ENCODE assay signal across 11 cellular contexts in the genomic region with DNA sequence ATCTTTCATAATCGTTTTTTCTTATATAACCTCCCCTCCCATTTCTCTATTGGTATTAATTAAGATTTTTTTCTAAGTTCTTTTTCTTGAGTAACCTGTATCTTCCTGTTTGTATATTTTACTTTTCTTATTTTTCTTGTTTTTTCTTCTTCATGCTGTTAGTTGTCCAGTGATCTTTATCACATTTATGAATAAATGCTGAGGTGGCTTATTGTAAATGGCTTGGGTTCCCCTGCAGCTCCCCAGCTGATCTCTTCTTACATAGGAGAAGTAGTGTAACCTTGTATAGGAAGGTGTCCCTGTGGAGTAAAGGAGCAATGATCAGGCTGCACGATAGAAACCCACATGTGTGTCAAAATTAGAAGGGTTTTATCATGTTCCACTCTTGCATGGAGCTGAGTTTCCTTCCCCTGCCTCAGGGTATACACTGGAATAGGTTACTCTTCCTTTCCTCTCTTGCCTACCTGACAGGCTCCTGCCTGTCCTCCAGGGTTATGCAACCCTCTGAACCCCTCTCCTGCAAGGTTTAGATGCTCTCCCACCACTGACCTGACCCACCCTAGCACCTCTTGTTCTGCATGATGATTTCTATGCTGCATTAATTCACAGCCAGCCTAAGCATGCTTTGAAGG.
DNase-seq lines count a peak whose midpoint lies in the region; ATAC-seq, FAIRE-seq and TF ChIP-seq lines count a peak whose summit lies in the region.
"Had no signal": no experiment of that assay in that cellular context is flagged by ENCODE, and none has a peak within 500 bp of the region (broad histone marks: within the 10 kb centered on the region; RNA-seq: fewer than 3 reads in every experiment).

No MANE protein-coding gene starts in this region.

- no peak overlapping the region for H3K9ac ChIP-seq in keratinocyte (ENCODE audit: control insufficient read depth, extremely low read depth, insufficient read depth, low read length)
- H3K9ac ChIP-seq: parathyroid adenoma had no signal

- no peak overlapping the region for H2AFZ ChIP-seq in keratinocyte (ENCODE audit: control insufficient read depth, low read length)
- H2AFZ ChIP-seq: parathyroid adenoma had no signal

- peaks cover 14% of the 10 kb centered on the region for H3K79me2 ChIP-seq in keratinocyte (ENCODE audit: control insufficient read depth, insufficient read depth, low read length)
- H3K79me2 ChIP-seq: parathyroid adenoma had no signal

- H3K9me1 ChIP-seq in keratinocyte (ENCODE audit: control insufficient read depth, extremely low read depth, insufficient read depth, low read length): no peaks in the 10 kb centered on the region

- H3K4me2 ChIP-seq in keratinocyte (ENCODE audit: control insufficient read depth, extremely low read depth, insufficient read depth, low read depth, low read length): peak overlapping the region; percentile 45

- H3K4me1 ChIP-seq in keratinocyte (ENCODE audit: control insufficient read depth, extremely low read depth, insufficient read depth, low read length) (peaks cover 13% of the 10 kb centered on the region), left ventricle myocardium inferior (no peaks in the 10 kb centered on the region)
- H3K4me1 ChIP-seq: parathyroid adenoma had no signal

- TF ChIP-seq CTCF in keratinocyte (optimal IDR thresholded peaks at IDR 0.05 in 1 of 3, IDR thresholded peaks at IDR 0.05 in 1 of 3, conservative IDR thresholded peaks at IDR 0.05 in 1 of 3; ENCODE audit: extremely low read depth in 1 of 3, insufficient read depth in 2 of 3, low read length in 3 of 3) (no peak), left ventricle myocardium inferior (IDR thresholded peaks at IDR 0.05; ENCODE audit: borderline replicate concordance) (no peak)

- ATAC-seq in GM18868 (IDR thresholded peaks at IDR 0.05; ENCODE audit: unreplicated experiment) (peak; percentile 11), GM21529 (IDR thresholded peaks at IDR 0.05; ENCODE audit: unreplicated experiment) (peak; percentile 26)

- intact Hi-C loops in left ventricle myocardium inferior (cut with micrococcal nuclease): no loop called here

- DNase-seq in HTR-8/SVneo (ENCODE audit: insufficient read length, low spot score) (no peak), keratinocyte (ENCODE audit: low read depth, low spot score) (no peak), HT-29 (ENCODE audit: low spot score) (no peak), left ventricle myocardium inferior (no peak), globus pallidus (ENCODE audit: low spot score) (no peak)
- DNase-seq: activated CD4-positive, alpha-beta T cell treated with anti-CD3 and anti-CD28 coated beads, Interleukin-2, amount 50 U/mL, for 1 hour; DMS53; stomach had no signal

- dilution Hi-C loops in keratinocyte (cut with MboI; ENCODE audit: extremely low pct_ligation_motif_present, low sequenced_read_pairs): no loop called here

- H3K27ac ChIP-seq in keratinocyte (ENCODE audit: control insufficient read depth, insufficient read depth, low read length) (no peak overlapping the region), left ventricle myocardium inferior (replicated peaks) (no peak overlapping the region)
- H3K27ac ChIP-seq: parathyroid adenoma, stomach had no signal

- H4K20me1 ChIP-seq in keratinocyte (ENCODE audit: control insufficient read depth, extremely low read depth, insufficient read depth, low read length): no peaks in the 10 kb centered on the region

- no peaks in the 10 kb centered on the region for H3K9me3 ChIP-seq in keratinocyte (ENCODE audit: control insufficient read depth, low read depth, low read length)
- H3K9me3 ChIP-seq in left ventricle myocardium inferior (replicated peaks): peaks cover 26% of the 10 kb centered on the region

- no peaks in the 10 kb centered on the region for H3K27me3 ChIP-seq in keratinocyte (ENCODE audit: control insufficient read depth, extremely low read depth, insufficient read depth, low read length)
- H3K27me3 ChIP-seq in left ventricle myocardium inferior (ENCODE audit: low read depth): no peaks in the 10 kb centered on the region
- H3K27me3 ChIP-seq: stomach had no signal

- H3K4me3 ChIP-seq in keratinocyte (ENCODE audit: control insufficient read depth in 2 of 3, extremely low read depth in 1 of 3, insufficient read depth in 2 of 3, low read depth in 1 of 3, low read length in 3 of 3): peak overlapping the region in 1 of 3 experiments; percentile 19
- no peak overlapping the region for H3K4me3 ChIP-seq in left ventricle myocardium inferior
- H3K4me3 ChIP-seq: stomach had no signal

- peak; percentile 62 for FAIRE-seq in HTR-8/SVneo (lab: Jason Lieb, UNC)
- FAIRE-seq in keratinocyte (lab: Jason Lieb, UNC): peak; percentile 94

- no peaks in the 10 kb centered on the region for H3K36me3 ChIP-seq in keratinocyte (ENCODE audit: control insufficient read depth in 2 of 2, extremely low read depth in 1 of 2, insufficient read depth in 2 of 2, low read length in 2 of 2)
- H3K36me3 ChIP-seq in left ventricle myocardium inferior: peaks cover 11% of the 10 kb centered on the region
